Comparison of ENCODE assay signal across 17 cellular contexts in genomic region chr12:125208942-125209341, GRCh38. TPM values are rescaled to one million over a fixed set of nuclear protein-coding genes. Genes with fewer than 3 reads are reported as not detected.
"Had no signal": no experiment of that assay in that cellular context is flagged by ENCODE, and none has a peak within 500 bp of the region (broad histone marks: within the 10 kb centered on the region; RNA-seq: fewer than 3 reads in every experiment).

No MANE protein-coding gene starts in this region.

- H3K4me3 ChIP-seq: ascending aorta, gastroesophageal sphincter, prostate gland had no signal

- ATAC-seq: activated naive CD8-positive, alpha-beta T cell treated with anti-CD3 and anti-CD28 coated beads, Interleukin-2, amount 50 U/mL, for 24 hours; activated T-helper 17 cell treated with anti-CD3 and anti-CD28 coated beads, Interleukin-2, amount 50 U/mL, for 72 hours; gastroesophageal sphincter; natural killer cell; stimulated activated naive CD8-positive, alpha-beta T cell treated with anti-CD3 and anti-CD28 coated beads, Interleukin-15, Interleukin-2, amounts not matched to agents 100 U/mL and 50 U/mL, for 24 hours had no signal

- H3K36me3 Mint-ChIP-seq: natural killer cell had no signal

- H3K27ac ChIP-seq: ascending aorta, gastroesophageal sphincter, prostate gland had no signal

- H3K4me3 Mint-ChIP-seq: activated naive CD8-positive, alpha-beta T cell treated with anti-CD3 and anti-CD28 coated beads, Interleukin-2, amount 50 U/mL, for 24 hours; activated T-helper 17 cell treated with anti-CD3 and anti-CD28 coated beads, Interleukin-2, amount 50 U/mL, for 72 hours; dendritic cell treated with granulocyte-macrophage colony-stimulating factor and Interleukin-4, amounts not matched to agents 40 ng/mL and 50 ng/mL, for 4 days; natural killer cell had no signal

- H3K4me1 Mint-ChIP-seq: activated naive CD8-positive, alpha-beta T cell treated with anti-CD3 and anti-CD28 coated beads, Interleukin-2, amount 50 U/mL, for 24 hours; activated T-helper 17 cell treated with anti-CD3 and anti-CD28 coated beads, Interleukin-2, amount 50 U/mL, for 72 hours had no signal

- H3K36me3 ChIP-seq: ascending aorta, gastroesophageal sphincter, prostate gland had no signal

- H3K27me3 ChIP-seq: ascending aorta had no signal

- H3K4me1 ChIP-seq: ascending aorta, gastroesophageal sphincter, prostate gland had no signal

- H3K9me3 Mint-ChIP-seq: activated naive CD8-positive, alpha-beta T cell treated with anti-CD3 and anti-CD28 coated beads, Interleukin-2, amount 50 U/mL, for 24 hours; activated T-helper 17 cell treated with anti-CD3 and anti-CD28 coated beads, Interleukin-2, amount 50 U/mL, for 72 hours; dendritic cell treated with granulocyte-macrophage colony-stimulating factor and Interleukin-4, amounts not matched to agents 40 ng/mL and 50 ng/mL, for 4 days; natural killer cell had no signal

- H3K27ac Mint-ChIP-seq: activated naive CD8-positive, alpha-beta T cell treated with anti-CD3 and anti-CD28 coated beads, Interleukin-2, amount 50 U/mL, for 24 hours; activated T-helper 17 cell treated with anti-CD3 and anti-CD28 coated beads, Interleukin-2, amount 50 U/mL, for 72 hours; dendritic cell treated with granulocyte-macrophage colony-stimulating factor and Interleukin-4, amounts not matched to agents 40 ng/mL and 50 ng/mL, for 4 days; natural killer cell had no signal

- DNase-seq: activated CD4-positive, alpha-beta T cell treated with anti-CD3 and anti-CD28 coated beads for 1 hour; activated CD4-positive, alpha-beta T cell treated with anti-CD3 and anti-CD28 coated beads, Interleukin-2, amount 50 U/mL, for 4 hours; activated naive CD4-positive, alpha-beta T cell treated with Interleukin-2 at 50 U/mL for 16 hours; activated naive CD8-positive, alpha-beta T cell treated with anti-CD3 and anti-CD28 coated beads, Interleukin-2, amount 50 U/mL, for 24 hours; activated T-cell treated with anti-CD3 and anti-CD28 coated beads for 4 hours; mesendoderm; natural killer cell; right cardiac atrium; small intestine; stimulated activated CD4-positive, alpha-beta T cell treated with anti-CD3 and anti-CD28 coated beads, Interleukin-4, amount 100 ng/mL, for 24 hours; stimulated activated naive CD8-positive, alpha-beta T cell treated with anti-CD3 and anti-CD28 coated beads, Interleukin-15, Interleukin-2, amounts not matched to agents 100 U/mL and 50 U/mL, for 24 hours; trophoblast cell had no signal

- H3K9me3 ChIP-seq: ascending aorta, gastroesophageal sphincter, prostate gland had no signal

RNA-seq across cellular contexts. Expression of gene TMEM132B, which starts 22.8 kb away (rescaled TPM):
- total RNA-seq: activated T-helper 17 cell treated with anti-CD3 and anti-CD28 coated beads, Interleukin-2, amount 50 U/mL, for 72 hours; natural killer cell had no signal
